In genomic region chr1:120941836-120942222, GRCh38 we compare ENCODE assay signal across 11 cellular contexts. TPM values are rescaled to one million over a fixed set of nuclear protein-coding genes. Genes with fewer than 3 reads are reported as not detected.
DNase-seq lines count a peak whose midpoint lies in the region; ATAC-seq, FAIRE-seq and TF ChIP-seq lines count a peak whose summit lies in the region.
"Not testable (repeated sequence)": the region's sequence is repeated elsewhere in the genome, so short reads cannot be mapped to it uniquely, and the experiment has no call there.
"Had no signal": no experiment of that assay in that cellular context is flagged by ENCODE, and none has a peak within 500 bp of the region (broad histone marks: within the 10 kb centered on the region; RNA-seq: fewer than 3 reads in every experiment).

No MANE protein-coding gene starts in this region.

- H3K27me3 ChIP-seq in DOHH2 (ENCODE audit: control insufficient read depth, low read length); GM12878 (replicated peaks in 1 of 2; ENCODE audit: control insufficient read depth in 2 of 2, insufficient read depth in 2 of 2, low read length in 1 of 2); esophagus (ENCODE audit: control insufficient read depth in 1 of 2, insufficient read depth in 2 of 2, low read length in 2 of 2); right lobe of liver; parathyroid adenoma (ENCODE audit: control insufficient read depth, insufficient read depth, low read length); tibial nerve: not testable (repeated sequence)

- TF ChIP-seq POLR2A in NB4 (IDR thresholded peaks at IDR 0.05; ENCODE audit: extremely low read depth, insufficient read length); GM12878 (IDR thresholded peaks at IDR 0.05; ENCODE audit: low read depth, low read length); right lobe of liver (IDR thresholded peaks at IDR 0.05); tibial nerve (IDR thresholded peaks at IDR 0.05): not testable (repeated sequence)

- intact Hi-C loops in activated CD4-positive, alpha-beta memory T cell treated with anti-CD3 and anti-CD28 coated beads for 36 hours (cut with micrococcal nuclease): loop anchor here (10.0 kb wide), 1 partner anchor 87 kb away; no protein-coding TSS in a partner anchor
- intact Hi-C loops in GM12878 (cut with micrococcal nuclease; ENCODE audit: unreplicated experiment): loop anchor here (10.0 kb wide), 1 partner anchor 87 kb away; no protein-coding TSS in a partner anchor
- intact Hi-C loops in right lobe of liver (cut with DNase I): not testable (repeated sequence)

- peaks cover 30% of the 10 kb centered on the region for H3K4me1 Mint-ChIP-seq in activated CD4-positive, alpha-beta memory T cell treated with anti-CD3 and anti-CD28 coated beads for 36 hours (ENCODE audit: low read depth)

- WGBS in GM12878 (ENCODE audit: insufficient coverage, insufficient replicate concordance, low lambda C conversion rate, missing lambda C conversion rate): 0% methylated on average over 6 of the region's 12 CpGs
- WGBS in esophagus, 2 donors: 3 to 6% methylated on average over 12 of the region's 12 CpGs
- WGBS in right lobe of liver (ENCODE audit: insufficient coverage, low coverage, low lambda C conversion rate, missing lambda C conversion rate): 6% methylated on average over 11 of the region's 12 CpGs
- WGBS in tibial nerve, 2 donors: 3 to 5% methylated on average over 9 to 12 of the region's 12 CpGs

- H2AFZ ChIP-seq in GM12878 (ENCODE audit: control insufficient read depth, low read depth, low read length): peak overlapping the region; percentile 71
- peak overlapping the region; percentile 22 for H2AFZ ChIP-seq in parathyroid adenoma

- not testable (repeated sequence) for H3K79me2 ChIP-seq in DOHH2 (ENCODE audit: control insufficient read depth, low read length); GM12878 (ENCODE audit: control insufficient read depth, insufficient read depth, low read length); parathyroid adenoma

- SMC1A ChIA-PET in GM12878 (lab: Charles Lee; ENCODE audit: uncharacterized antibody, unreplicated experiment): not testable (repeated sequence)

- H3K27me3 Mint-ChIP-seq in activated CD4-positive, alpha-beta memory T cell treated with anti-CD3 and anti-CD28 coated beads for 36 hours: not testable (repeated sequence)

- RAD21 ChIA-PET in GM12878 (lab: Charles Lee; ENCODE audit: unreplicated experiment): not testable (repeated sequence)

- not testable (repeated sequence) for DNase-seq in NB4 (ENCODE audit: low read depth); activated CD4-positive, alpha-beta memory T cell treated with anti-CD3 and anti-CD28 coated beads for 36 hours; GM12878 (ENCODE audit: low read depth, low spot score); right lobe of liver; tibial nerve (ENCODE audit: low spot score in 2 of 2)

- not testable (repeated sequence) for H4K20me1 ChIP-seq in DOHH2 (ENCODE audit: control insufficient read depth, insufficient read depth, low read depth, low read length); GM12878 (ENCODE audit: control insufficient read depth, insufficient read depth)

- H3K9me3 ChIP-seq in DOHH2 (ENCODE audit: control insufficient read depth, insufficient read depth, low read length); GM12878 (replicated peaks; ENCODE audit: control insufficient read depth, insufficient read depth, low read length); esophagus (ENCODE audit: control insufficient read depth in 2 of 2, insufficient read depth in 1 of 2, low read depth in 1 of 2, low read length in 1 of 2); right lobe of liver; parathyroid adenoma (ENCODE audit: control insufficient read depth, low read length); tibial nerve: not testable (repeated sequence)

- H3K4me2 ChIP-seq in DOHH2 (ENCODE audit: low read length) (peak overlapping the region; percentile 77), GM12878 (ENCODE audit: control insufficient read depth, insufficient read depth) (peak overlapping the region; percentile 68; the same call in 1 of the 2 replicates), parathyroid adenoma (ENCODE audit: low read length) (peak overlapping the region; percentile 66)

- in situ Hi-C loops in GM12878 (cut with MboI): not testable (repeated sequence)

- ATAC-seq in GM12878, right lobe of liver: not testable (repeated sequence)

- not testable (repeated sequence) for TF ChIP-seq EP300 in GM12878 (IDR thresholded peaks at IDR 0.05; ENCODE audit: borderline replicate concordance in 1 of 2, control insufficient read depth in 1 of 2, low read depth in 2 of 2, low read length in 2 of 2); tibial nerve (IDR thresholded peaks at IDR 0.05)

- TF ChIP-seq RAD21 in GM12878 (IDR thresholded peaks at IDR 0.05; ENCODE audit: insufficient read depth, low read depth, low read length): not testable (repeated sequence)

- H3K9me2 ChIP-seq in DOHH2 (replicated peaks; ENCODE audit: control insufficient read depth, low read length): not testable (repeated sequence)

- H3K36me3 Mint-ChIP-seq in activated CD4-positive, alpha-beta memory T cell treated with anti-CD3 and anti-CD28 coated beads for 36 hours: not testable (repeated sequence)

- not testable (repeated sequence) for TF ChIP-seq CTCF in DOHH2 (IDR thresholded peaks at IDR 0.05; ENCODE audit: low read depth, low read length, poor library complexity, severe bottlenecking); NB4 (IDR thresholded peaks at IDR 0.05; ENCODE audit: low read depth, low read length); GM12878 (IDR thresholded peaks at IDR 0.05 in 2 of 3, conservative IDR thresholded peaks at IDR 0.05 in 1 of 3; ENCODE audit: control insufficient read depth in 2 of 3, extremely low read depth in 1 of 3, insufficient read depth in 1 of 3, low read depth in 3 of 3, low read length in 3 of 3); right lobe of liver (IDR thresholded peaks at IDR 0.05); parathyroid adenoma (IDR thresholded peaks at IDR 0.05); tibial nerve (IDR thresholded peaks at IDR 0.05)

- CTCF ChIA-PET in activated CD4-positive, alpha-beta memory T cell treated with anti-CD3 and anti-CD28 coated beads for 36 hours (lab: Charles Lee); GM12878 (lab: Yijun Ruan, JAX): not testable (repeated sequence)

- not testable (repeated sequence) for H3F3A ChIP-seq in DOHH2 (ENCODE audit: control insufficient read depth, insufficient read depth)

- FAIRE-seq in GM12878 (lab: Jason Lieb, UNC): not testable (repeated sequence)

- not testable (repeated sequence) for H3K36me3 ChIP-seq in DOHH2 (ENCODE audit: control insufficient read depth, low read length); GM12878 (ENCODE audit: control insufficient read depth in 2 of 2, insufficient read depth in 2 of 2, low read length in 1 of 2); esophagus (ENCODE audit: control insufficient read depth in 2 of 2, insufficient read depth in 2 of 2, low read length in 1 of 2); right lobe of liver; parathyroid adenoma (ENCODE audit: control insufficient read depth, insufficient read depth, low read length); tibial nerve

- H3K4me3 Mint-ChIP-seq in activated CD4-positive, alpha-beta memory T cell treated with anti-CD3 and anti-CD28 coated beads for 36 hours: peak overlapping the region; percentile 84

- H3K4me1 ChIP-seq in DOHH2 (ENCODE audit: control insufficient read depth, low read length): peaks cover 12% of the 10 kb centered on the region; the same call in 1 of the 2 replicates
- H3K4me1 ChIP-seq in GM12878 (ENCODE audit: control insufficient read depth, insufficient read depth, low read length); esophagus (ENCODE audit: control insufficient read depth in 2 of 2, insufficient read depth in 2 of 2, low read length in 1 of 2); right lobe of liver; parathyroid adenoma; tibial nerve: not testable (repeated sequence)

- H3K27ac Mint-ChIP-seq in activated CD4-positive, alpha-beta memory T cell treated with anti-CD3 and anti-CD28 coated beads for 36 hours: peak overlapping the region; percentile 100

- not testable (repeated sequence) for BruUV-seq in GM12878 (replicated peaks; lab: Mats Ljungman, UMichigan)

- not testable (repeated sequence) for H3K9ac ChIP-seq in GM12878 (ENCODE audit: control insufficient read depth, insufficient read depth, low read length); parathyroid adenoma

- H3K27ac ChIP-seq in DOHH2 (ENCODE audit: low read depth, low read length) (peak overlapping the region; percentile 32), esophagus (ENCODE audit: low read depth in 2 of 2, low read length in 1 of 2) (peak overlapping the region; percentile 45 to 74), tibial nerve (peak overlapping the region in 3 of 4 donors; percentile 51 to 75 (median 70))
- not testable (repeated sequence) for H3K27ac ChIP-seq in GM12878 (ENCODE audit: control insufficient read depth, insufficient read depth); right lobe of liver; parathyroid adenoma

- H3K4me3 ChIP-seq in DOHH2 (ENCODE audit: low read length): peak overlapping the region; percentile 70
- H3K4me3 ChIP-seq in NB4 (ENCODE audit: low read depth, low read length): peak overlapping the region; percentile 40
- H3K4me3 ChIP-seq in GM12878: peak overlapping the region; percentile 60
- peak overlapping the region; percentile 44 to 53 for H3K4me3 ChIP-seq in esophagus (ENCODE audit: low read depth in 1 of 2, low read length in 2 of 2)
- H3K4me3 ChIP-seq in right lobe of liver: peak overlapping the region in 2 of 3 donors; percentile 27 to 47
- H3K4me3 ChIP-seq in parathyroid adenoma (ENCODE audit: low read depth, low read length): peak overlapping the region; percentile 29
- H3K4me3 ChIP-seq in tibial nerve: peak overlapping the region in 3 of 4 donors; percentile 26 to 49 (median 44)

- H3K9me3 Mint-ChIP-seq in activated CD4-positive, alpha-beta memory T cell treated with anti-CD3 and anti-CD28 coated beads for 36 hours: not testable (repeated sequence)

- POLR2A ChIA-PET in activated CD4-positive, alpha-beta memory T cell treated with anti-CD3 and anti-CD28 coated beads for 36 hours (lab: Charles Lee): interaction anchor here (1.4 kb wide), 1 partner anchor 91 kb away, joined by 21 read pairs; no protein-coding TSS in a partner anchor
- POLR2A ChIA-PET in GM12878 (lab: Charles Lee): interaction anchor here (1.0 kb wide), 1 partner anchor 91 kb away, joined by 3 read pairs; no protein-coding TSS in a partner anchor

RNA-seq across cellular contexts. Expression of gene PPIAL4A, which starts 52.3 kb away (rescaled TPM):
- not detected for total RNA-seq in activated CD4-positive, alpha-beta memory T cell treated with anti-CD3 and anti-CD28 coated beads for 36 hours
- total RNA-seq in GM12878 (2013; cell fraction: nucleolus; rRNA removed): not detected in 2 replicates
- total RNA-seq in GM12878 (2014; rRNA removed): not detected in 2 replicates
- total RNA-seq in GM12878 (2014; rRNA removed; fragmentation: Illumina TruSeq; extraction: Trizol): not detected in 2 replicates
- total RNA-seq in GM12878 (2021): not detected in 2 replicates
- polyA plus RNA-seq in GM12878 (2011; ENCODE audit: low read depth): not detected
- not detected in 2 replicates for polyA plus RNA-seq in GM12878 (2011; rRNA removed)
- polyA plus RNA-seq in GM12878 (2011; cell fraction: cytosol; rRNA removed): not detected in 2 replicates
- not detected in 2 replicates for polyA plus RNA-seq in GM12878 (2011; cell fraction: nucleus; rRNA removed)
- not detected in 2 replicates for polyA plus RNA-seq in GM12878 (2012)
- not detected in 2 replicates for polyA plus RNA-seq in GM12878 (2014; fragmentation: Illumina TruSeq; extraction: Trizol)
- not detected for polyA plus RNA-seq in GM12878 (2014; fragmentation: Nextera tagmentation; extraction: Ambion mirVana)
- not detected in 2 replicates for polyA plus RNA-seq in GM12878 (2014; rRNA removed)
- polyA plus RNA-seq in GM12878 (2016; fragmentation: Nextera tagmentation; extraction: Ambion mirVana): not detected
- not detected in 2 replicates for polyA minus RNA-seq in GM12878 (2011; rRNA and poly(A)+ RNA removed)
- polyA minus RNA-seq in GM12878 (2011; cell fraction: cytosol; rRNA and poly(A)+ RNA removed): not detected in 2 replicates
- not detected in 2 replicates for polyA minus RNA-seq in GM12878 (2011; cell fraction: nucleus; rRNA and poly(A)+ RNA removed)
- not detected for polyA plus RNA-seq in esophagus
- not detected for total RNA-seq in right lobe of liver
- not detected for total RNA-seq in tibial nerve
- total RNA-seq: mucosa of descending colon, SK-MEL-5, testis had no signal
